Comparison of ENCODE assay signal across 9 cellular contexts in genomic region chr16:24013733-24014645, GRCh38.
A peak's percentile ranks its signal among the peaks of the same experiment; 100 is the strongest.
DNase-seq lines count a peak whose midpoint lies in the region; ATAC-seq and TF ChIP-seq lines count a peak whose summit lies in the region.
"Had no signal": no experiment of that assay in that cellular context is flagged by ENCODE, and none has a peak within 500 bp of the region (broad histone marks: within the 10 kb centered on the region; RNA-seq: fewer than 3 reads in every experiment).

No MANE protein-coding gene starts in this region.

- H3K4me3 ChIP-seq in right atrium auricular region (no peak overlapping the region), RWPE2 (ENCODE audit: severe bottlenecking) (no peak overlapping the region), vagina (no peak overlapping the region)

- H3K36me3 ChIP-seq in right atrium auricular region (no peaks in the 10 kb centered on the region), RWPE2 (ENCODE audit: low read depth) (no peaks in the 10 kb centered on the region), vagina (no peaks in the 10 kb centered on the region)

- intact Hi-C loops in Right ventricle myocardium inferior (cut with DNase I) (loop anchor here (5.0 to 10.0 kb wide), 3 partner anchors 107 to 272 kb away; no protein-coding TSS in a partner anchor), vagina (cut with DNase I) (no loop called here)
- intact Hi-C loops in activated naive CD4-positive, alpha-beta T cell treated with anti-CD3 and anti-CD28 coated beads for 36 hours (cut with micrococcal nuclease): loop anchor here (1.0 to 5.0 kb wide), 5 partner anchors 23 to 336 kb away; partner anchors contain the start of gene PLK1

- no peak for DNase-seq in Right ventricle myocardium inferior (ENCODE audit: missing footprints)
- no peak for DNase-seq in right atrium auricular region (ENCODE audit: low spot score)
- DNase-seq in RWPE2 (ENCODE audit: low spot score): no peak
- DNase-seq in activated naive CD4-positive, alpha-beta T cell treated with anti-CD3 and anti-CD28 coated beads for 36 hours: peak; percentile 84
- DNase-seq in stimulated activated CD4-positive, alpha-beta T cell treated with anti-CD3 and anti-CD28 coated beads, TNF-alpha, amount 100 ng/mL, for 24 hours (ENCODE audit: low read depth in 3 of 3): peak in 2 of 3 experiments; percentile 24 to 28
- DNase-seq in vagina (ENCODE audit: extremely low spot score in 2 of 2): no peak
- DNase-seq in amygdala (lab: John Stamatoyannopoulos, UW): no peak

- H3K36me3 Mint-ChIP-seq in activated naive CD4-positive, alpha-beta T cell treated with anti-CD3 and anti-CD28 coated beads for 36 hours (ENCODE audit: low read depth): no peaks in the 10 kb centered on the region

- H3K4me1 ChIP-seq in right atrium auricular region: no peaks in the 10 kb centered on the region
- no peaks in the 10 kb centered on the region for H3K4me1 ChIP-seq in RWPE2 (ENCODE audit: insufficient read depth, poor library complexity, severe bottlenecking)
- no peaks in the 10 kb centered on the region for H3K4me1 ChIP-seq in vagina

- H3K27me3 ChIP-seq in right atrium auricular region (no peaks in the 10 kb centered on the region), RWPE2 (ENCODE audit: insufficient read depth, poor library complexity, severe bottlenecking) (no peaks in the 10 kb centered on the region), vagina (no peaks in the 10 kb centered on the region)
- H3K27me3 ChIP-seq: neutrophil had no signal

- H3K27ac ChIP-seq in right atrium auricular region (no peak overlapping the region), RWPE2 (ENCODE audit: poor library complexity, severe bottlenecking) (no peak overlapping the region), vagina (no peak overlapping the region)
- H3K27ac ChIP-seq: neutrophil had no signal

- H3K9me3 ChIP-seq in right atrium auricular region (no peaks in the 10 kb centered on the region), RWPE2 (ENCODE audit: severe bottlenecking) (no peaks in the 10 kb centered on the region), vagina (no peaks in the 10 kb centered on the region)
- H3K9me3 ChIP-seq: neutrophil had no signal

- no peak overlapping the region for H3K4me3 Mint-ChIP-seq in activated naive CD4-positive, alpha-beta T cell treated with anti-CD3 and anti-CD28 coated beads for 36 hours

- TF ChIP-seq POLR2A in vagina (IDR thresholded peaks at IDR 0.05): no peak

- H3K27ac Mint-ChIP-seq in activated naive CD4-positive, alpha-beta T cell treated with anti-CD3 and anti-CD28 coated beads for 36 hours: peak overlapping the region; percentile 33

- ATAC-seq in Right ventricle myocardium inferior: peak; percentile 26
- peak; percentile 91 for ATAC-seq in HG03097 (IDR thresholded peaks at IDR 0.05; ENCODE audit: low FRiP score, unreplicated experiment)
- peak; percentile 56 for ATAC-seq in RWPE2 (ENCODE audit: low read depth)

- no peaks in the 10 kb centered on the region for H3K9me3 Mint-ChIP-seq in activated naive CD4-positive, alpha-beta T cell treated with anti-CD3 and anti-CD28 coated beads for 36 hours

- no peaks in the 10 kb centered on the region for H3K27me3 Mint-ChIP-seq in activated naive CD4-positive, alpha-beta T cell treated with anti-CD3 and anti-CD28 coated beads for 36 hours (ENCODE audit: low read depth)

- H3K4me1 Mint-ChIP-seq in activated naive CD4-positive, alpha-beta T cell treated with anti-CD3 and anti-CD28 coated beads for 36 hours (ENCODE audit: low read depth): peaks cover 38% of the 10 kb centered on the region

- no peak for TF ChIP-seq CTCF in right atrium auricular region (IDR thresholded peaks at IDR 0.05)
- TF ChIP-seq CTCF in RWPE2 (IDR thresholded peaks at IDR 0.05; ENCODE audit: poor library complexity, severe bottlenecking): no peak
- no peak for TF ChIP-seq CTCF in vagina (IDR thresholded peaks at IDR 0.05)

- CTCF ChIA-PET in activated naive CD4-positive, alpha-beta T cell treated with anti-CD3 and anti-CD28 coated beads for 36 hours (lab: Charles Lee): interaction anchor here (1.3 to 9.8 kb wide), 3 partner anchors 23 to 209 kb away, joined by 3 to 195 read pairs (median 21); no protein-coding TSS in a partner anchor

Comparison
In these comparisons a context has a peak if more than half of its experiments do, and no peak if none do; other contexts are left out.
1. ATAC-seq: peak in every context shown above with its lines; median percentile 91 in HG03097; 56 in RWPE2; 26 in Right ventricle myocardium inferior.
2. DNase-seq: peak in activated naive CD4-positive, alpha-beta T cell treated with anti-CD3 and anti-CD28 coated beads for 36 hours (single experiment) and stimulated activated CD4-positive, alpha-beta T cell treated with anti-CD3 and anti-CD28 coated beads, TNF-alpha, amount 100 ng/mL, for 24 hours (2 of 3); none in Right ventricle myocardium inferior (single experiment), right atrium auricular region (single experiment), RWPE2 (single experiment), vagina (0 of 2) and amygdala (0 of 56).